ENCODE assay signal across 8 cellular contexts in the genomic region with DNA sequence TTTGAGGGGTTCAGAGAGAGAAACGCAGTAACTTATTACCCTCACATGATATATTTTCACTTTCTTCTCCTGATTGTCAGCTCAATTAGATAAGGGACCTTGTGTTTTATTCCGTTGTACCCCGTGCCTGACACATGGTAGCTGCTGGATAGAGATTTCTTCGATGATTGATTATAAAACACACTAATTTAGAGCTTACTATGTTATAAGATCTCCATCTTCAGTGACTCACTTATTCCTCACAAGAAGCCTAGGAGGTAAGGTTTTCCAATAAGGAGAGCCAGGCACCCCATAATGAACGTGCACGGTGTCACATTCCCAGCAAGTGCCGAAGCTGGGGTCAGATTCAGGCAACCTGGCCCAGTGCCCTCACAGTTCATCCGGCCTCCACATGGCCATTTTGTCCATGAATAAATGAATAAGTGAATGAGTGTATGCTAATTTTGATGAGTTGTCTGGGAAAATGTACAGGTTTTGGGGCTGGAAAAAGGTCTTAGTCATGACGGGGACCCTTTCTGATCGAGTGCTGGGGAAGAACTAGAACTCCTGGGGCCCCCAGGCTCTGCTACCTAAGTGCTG.
DNase-seq lines count a peak whose midpoint lies in the region; ATAC-seq, FAIRE-seq and TF ChIP-seq lines count a peak whose summit lies in the region.

No MANE protein-coding gene starts in this region.

- H3K27ac ChIP-seq in OCI-LY7 (ENCODE audit: low read depth, low read length, poor library complexity, severe bottlenecking) (no peak overlapping the region), endothelial cell of umbilical vein (ENCODE audit: insufficient read depth, low read depth, low read length) (peak overlapping the region; percentile 6)

- H3K4me1 ChIP-seq in OCI-LY7 (ENCODE audit: insufficient read depth, low read length, poor library complexity, severe bottlenecking), result peaks cover 5% of the 10 kb centered on the region
- H3K4me1 ChIP-seq in endothelial cell of umbilical vein (ENCODE audit: control insufficient read depth, extremely low read depth, insufficient read depth, low read length), result peaks cover 13% of the 10 kb centered on the region
- H3K4me1 ChIP-seq in neuron (ENCODE audit: insufficient read depth, low read length), result peaks cover 13% of the 10 kb centered on the region

- H4K20me1 ChIP-seq in OCI-LY7 (ENCODE audit: insufficient read depth, low read length), result no peaks in the 10 kb centered on the region
- H4K20me1 ChIP-seq in endothelial cell of umbilical vein (replicated peaks; ENCODE audit: control insufficient read depth, extremely low read depth, insufficient read depth, low read length), result no peaks in the 10 kb centered on the region

- no peak for TF ChIP-seq POLR2A in endothelial cell of umbilical vein (IDR thresholded peaks at IDR 0.05; ENCODE audit: low read depth, low read length)

- H3K27me3 ChIP-seq in endothelial cell of umbilical vein (ENCODE audit: control insufficient read depth in 2 of 2, insufficient read depth in 2 of 2, low read length in 2 of 2) (peaks cover 7 to 13% of the 10 kb centered on the region in 2 experiments), neuron (ENCODE audit: insufficient read depth, low read length) (peaks cover 2% of the 10 kb centered on the region)

- H3K9me2 ChIP-seq in OCI-LY7 (ENCODE audit: insufficient read depth, low read length), result no peaks in the 10 kb centered on the region

- no peaks in the 10 kb centered on the region for H3K9me3 ChIP-seq in OCI-LY7 (ENCODE audit: low read length)
- no peaks in the 10 kb centered on the region for H3K9me3 ChIP-seq in endothelial cell of umbilical vein (replicated peaks; ENCODE audit: control insufficient read depth, insufficient read depth, low read length)
- no peaks in the 10 kb centered on the region for H3K9me3 ChIP-seq in neuron (ENCODE audit: low read length)

- H3K79me2 ChIP-seq in OCI-LY7 (ENCODE audit: insufficient read depth, low read depth, low read length) (no peaks in the 10 kb centered on the region), endothelial cell of umbilical vein (ENCODE audit: control insufficient read depth, insufficient read depth, low read length) (no peaks in the 10 kb centered on the region)

- DNase-seq in GM03348 (ENCODE audit: low spot score) (peak; percentile 19), OCI-LY7 (ENCODE audit: low spot score) (no peak), endothelial cell of umbilical vein (ENCODE audit: low read depth, low spot score) (no peak), GM20000 (ENCODE audit: low spot score) (no peak)

- CTCF ChIA-PET in OCI-LY7 (lab: Charles Lee; ENCODE audit: unreplicated experiment) (interaction anchor here (0.6 to 1.0 kb wide), 3 partner anchors 26 to 498 kb away, joined by 3 to 4 read pairs (median 4); no protein-coding TSS in a partner anchor), endothelial cell of umbilical vein (lab: Charles Lee) (interaction anchor here (0.6 to 2.7 kb wide), 38 partner anchors 8 to 1307 kb away, joined by 3 to 49 read pairs (median 4); a partner anchor contains a TSS)

- intact Hi-C loops in OCI-LY7 (cut with micrococcal nuclease; ENCODE audit: unreplicated experiment), result loop anchor here (1.0 to 5.0 kb wide), 3 partner anchors 83 to 821 kb away; no protein-coding TSS in a partner anchor
- intact Hi-C loops in endothelial cell of umbilical vein (cut with micrococcal nuclease), result loop anchor here (1.0 to 5.0 kb wide), 8 partner anchors 82 to 1301 kb away; a partner anchor contains a TSS

- TF ChIP-seq CTCF in OCI-LY7 (conservative IDR thresholded peaks at IDR 0.05; ENCODE audit: low read length) (no peak), endothelial cell of umbilical vein (IDR thresholded peaks at IDR 0.05; ENCODE audit: extremely low read depth in 1 of 2, insufficient read depth in 1 of 2, low read depth in 1 of 2, low read length in 2 of 2) (no peak), GM20000 (IDR thresholded peaks at IDR 0.05; ENCODE audit: extremely low read depth, missing control alignments) (no peak)

- peak overlapping the region; percentile 84 for H3K4me2 ChIP-seq in OCI-LY7 (ENCODE audit: low read length)
- H3K4me2 ChIP-seq in endothelial cell of umbilical vein (ENCODE audit: insufficient read depth, low read length), result peak overlapping the region; percentile 78

- no peaks in the 10 kb centered on the region for H3K36me3 ChIP-seq in OCI-LY7 (ENCODE audit: insufficient read depth, low read length)
- H3K36me3 ChIP-seq in endothelial cell of umbilical vein (ENCODE audit: control insufficient read depth in 2 of 2, extremely low read depth in 1 of 2, insufficient read depth in 2 of 2, low read length in 2 of 2), result no peaks in the 10 kb centered on the region
- H3K36me3 ChIP-seq in neuron (ENCODE audit: insufficient read depth, low read length), result no peaks in the 10 kb centered on the region

- POLR2A ChIA-PET in OCI-LY7 (lab: Charles Lee), result interaction anchor here (0.6 to 1.6 kb wide), 9 partner anchors 8 to 1401 kb away, joined by 3 to 5 read pairs (median 3); no protein-coding TSS in a partner anchor
- POLR2A ChIA-PET in endothelial cell of umbilical vein (lab: Charles Lee), result interaction anchor here (1.9 kb wide), 1 partner anchor 657 kb away, joined by 5 read pairs; a partner anchor contains a TSS

- no peak for FAIRE-seq in endothelial cell of umbilical vein (lab: Jason Lieb, UNC)

- H2AFZ ChIP-seq in OCI-LY7 (ENCODE audit: low read length), result peak overlapping the region; percentile 48; the same call in 1 of the 2 replicates
- peak overlapping the region; percentile 58 for H2AFZ ChIP-seq in endothelial cell of umbilical vein (ENCODE audit: low read depth, low read length)
- H2AFZ ChIP-seq in neuron (ENCODE audit: low read depth, low read length), result peak overlapping the region; percentile 53

- peak overlapping the region; percentile 39 for H3K9ac ChIP-seq in endothelial cell of umbilical vein (replicated peaks; ENCODE audit: extremely low read depth, insufficient read depth, low read length)

- no TSS peak for BruUV-seq in OCI-LY7 (replicated peaks; lab: Mats Ljungman, UMichigan)
- BruUV-seq in endothelial cell of umbilical vein (replicated peaks; lab: Mats Ljungman, UMichigan), result TSS peak; percentile 96

- no peaks in the 10 kb centered on the region for H3K9me1 ChIP-seq in endothelial cell of umbilical vein (replicated peaks; ENCODE audit: control insufficient read depth, extremely low read depth, insufficient read depth, low read length)

- dilution Hi-C loops in endothelial cell of umbilical vein (cut with MboI; ENCODE audit: extremely low pct_ligation_motif_present, low sequenced_read_pairs), result no loop called here

- peak overlapping the region; percentile 69 for H3K4me3 ChIP-seq in OCI-LY7 (ENCODE audit: low read depth, low read length, poor library complexity, severe bottlenecking)
- peak overlapping the region; percentile 2 to 69 (median 66) for H3K4me3 ChIP-seq in endothelial cell of umbilical vein (replicated peaks in 1 of 3; ENCODE audit: insufficient read depth in 1 of 3, low read depth in 1 of 3, low read length in 3 of 3)
- H3K4me3 ChIP-seq in neuron (ENCODE audit: low read length), result peak overlapping the region; percentile 58

- no peak for ATAC-seq in HG03280 (IDR thresholded peaks at IDR 0.05; ENCODE audit: unreplicated experiment)
- ATAC-seq in GM19328 (IDR thresholded peaks at IDR 0.05; ENCODE audit: unreplicated experiment), result no peak
- no peak for ATAC-seq in HG03108 (IDR thresholded peaks at IDR 0.05; ENCODE audit: unreplicated experiment)

TF ChIP-seq in endothelial cell of umbilical vein, 7 proteins besides CTCF, POLR2A, EP300 and RAD21:
- TF ChIP-seq EZH2 (IDR thresholded peaks at IDR 0.05; ENCODE audit: borderline replicate concordance, low read depth, low read length, severe bottlenecking) (no peak), MYC (IDR thresholded peaks at IDR 0.05; ENCODE audit: low read depth, low read length) (no peak), JUN (IDR thresholded peaks at IDR 0.05; ENCODE audit: borderline replicate concordance, insufficient read depth, insufficient read length, low read depth) (no peak), GATA2 (IDR thresholded peaks at IDR 0.05; ENCODE audit: insufficient read depth, insufficient read length, low read depth, low read length) (no peak), POLR2AphosphoS5 (IDR thresholded peaks at IDR 0.05; ENCODE audit: insufficient read depth, low read depth, low read length) (no peak), FOS (IDR thresholded peaks at IDR 0.05; ENCODE audit: borderline replicate concordance, insufficient read depth, low read length) (no peak)
- TF ChIP-seq, protein P1, sequence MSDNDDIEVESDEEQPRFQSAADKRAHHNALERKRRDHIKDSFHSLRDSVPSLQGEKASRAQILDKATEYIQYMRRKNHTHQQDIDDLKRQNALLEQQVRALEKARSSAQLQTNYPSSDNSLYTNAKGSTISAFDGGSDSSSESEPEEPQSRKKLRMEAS (IDR thresholded peaks at IDR 0.05; ENCODE audit: insufficient read depth, insufficient read length), result no peak
TF ChIP-seq in endothelial cell of umbilical vein: peak in this region for 0.
